Comparison of ENCODE assay signal across 8 cellular contexts in genomic region chr5:139391570-139392323, GRCh38. TPM values are rescaled to one million over a fixed set of nuclear protein-coding genes. Genes with fewer than 3 reads are reported as not detected.
A peak's percentile ranks its signal among the peaks of the same experiment; 100 is the strongest.
DNase-seq lines count a peak whose midpoint lies in the region; ATAC-seq and TF ChIP-seq lines count a peak whose summit lies in the region.

No MANE protein-coding gene starts in this region.

- H3K4me1 ChIP-seq in KMS-11 (ENCODE audit: low read depth, poor library complexity, severe bottlenecking) (peaks cover 48% of the 10 kb centered on the region), gastrocnemius medialis (peaks cover 26 to 60% of the 10 kb centered on the region in 2 donors)

- peak overlapping the region; percentile 93 for H3K9ac ChIP-seq in KMS-11

- no peaks in the 10 kb centered on the region for H3K9me3 ChIP-seq in gastrocnemius medialis

- in situ Hi-C loops in gastrocnemius medialis (cut with MboI; ENCODE audit: low sequenced_read_pairs in 4 of 4), result no loop called here

- H2AFZ ChIP-seq in KMS-11 (ENCODE audit: low read depth), result peak overlapping the region; percentile 63; the same call in 1 of the 2 replicates

- H4K20me1 ChIP-seq in KMS-11 (ENCODE audit: insufficient read depth), result no peaks in the 10 kb centered on the region

- H3K27ac ChIP-seq in KMS-11, result peak overlapping the region; percentile 89
- H3K27ac ChIP-seq in coronary artery, result peak overlapping the region in 1 of 2 donors; percentile 39
- peak overlapping the region; percentile 99 to 100 (median 100) for H3K27ac ChIP-seq in gastrocnemius medialis

- H3K79me2 ChIP-seq in KMS-11 (ENCODE audit: insufficient read depth, low read depth), result peaks cover 74% of the 10 kb centered on the region

- intact Hi-C loops in gastrocnemius medialis (cut with DNase I; ENCODE audit: low total_unique reads), result loop anchor here (5.0 kb wide), 1 partner anchor 1769 kb away; no protein-coding TSS in a partner anchor

- peak overlapping the region; percentile 85 for H3K4me3 ChIP-seq in GM12875 (ENCODE audit: low read depth, low read length)
- no peak overlapping the region for H3K4me3 ChIP-seq in KMS-11 (IDR thresholded peaks at IDR 0.05; ENCODE audit: insufficient read depth, low read depth, low read length)
- H3K4me3 ChIP-seq in coronary artery, result peak overlapping the region; percentile 75
- peak overlapping the region; percentile 67 to 84 (median 72) for H3K4me3 ChIP-seq in gastrocnemius medialis

- no peak for TF ChIP-seq POLR2A in gastrocnemius medialis (IDR thresholded peaks at IDR 0.05)

- TF ChIP-seq CTCF in GM12875 (IDR thresholded peaks at IDR 0.05; ENCODE audit: borderline replicate concordance, insufficient read depth, low read depth, low read length) (no peak), KMS-11 (conservative IDR thresholded peaks at IDR 0.05; ENCODE audit: low read depth, low read length) (no peak), coronary artery (IDR thresholded peaks at IDR 0.05) (no peak), gastrocnemius medialis (IDR thresholded peaks at IDR 0.05 in 4 of 5, conservative IDR thresholded peaks at IDR 0.05 in 1 of 5) (no peak)

- DNase-seq in coronary artery (ENCODE audit: low spot score) (no peak), gastrocnemius medialis (no peak), globus pallidus (ENCODE audit: low spot score) (no peak), mesenteric fat pad (ENCODE audit: low spot score) (no peak)

- H3K4me2 ChIP-seq in KMS-11, result peak overlapping the region; percentile 87

- ATAC-seq in gastrocnemius medialis (no peak), GM19023 (IDR thresholded peaks at IDR 0.05; ENCODE audit: unreplicated experiment) (no peak), GM19452 (IDR thresholded peaks at IDR 0.05; ENCODE audit: unreplicated experiment) (no peak)

- H3K27me3 ChIP-seq in KMS-11 (ENCODE audit: insufficient read depth, low read depth) (no peaks in the 10 kb centered on the region), gastrocnemius medialis (no peaks in the 10 kb centered on the region)

- H3K36me3 ChIP-seq in KMS-11 (ENCODE audit: insufficient read depth) (no peaks in the 10 kb centered on the region), gastrocnemius medialis (no peaks in the 10 kb centered on the region)

RNA-seq across cellular contexts. Expression of gene MZB1, which starts 2.0 kb away (rescaled TPM):
- under 1 TPM in 1 of 4 donors, not detected in 3; 0.46 TPM for total RNA-seq in gastrocnemius medialis
- total RNA-seq in mesenteric fat pad, result 0.61 TPM

RNA-seq across cellular contexts. Expression of gene PROB1, which starts 3.2 kb away (rescaled TPM):
- 10 to 100 TPM; 26.8 to 81.4 (median 52.9) TPM for total RNA-seq in gastrocnemius medialis
- 2.1 TPM for total RNA-seq in mesenteric fat pad

RNA-seq across cellular contexts. Expression of gene SLC23A1, which starts 8.7 kb away (rescaled TPM):
- total RNA-seq in gastrocnemius medialis (not detected), mesenteric fat pad (not detected)

RNA-seq across cellular contexts. Expression of gene SPATA24, which starts 12.1 kb away (rescaled TPM):
- total RNA-seq in gastrocnemius medialis (10 to 100 TPM in 3 of 4 donors, 1 to 10 TPM in 1; 6.8 to 24.1 (median 12.5) TPM), mesenteric fat pad (2.0 TPM)

RNA-seq across cellular contexts. Expression of gene DNAJC18, which starts 47.6 kb away (rescaled TPM):
- total RNA-seq in gastrocnemius medialis (10 to 100 TPM in 3 of 4 donors, 1 to 10 TPM in 1; 5.1 to 21.7 (median 13.3) TPM), mesenteric fat pad (8.4 TPM)
